In genomic region chr3:195524171-195524896, GRCh38 we compare ENCODE assay signal across 18 cellular contexts. TPM values are rescaled to one million over a fixed set of nuclear protein-coding genes. Genes with fewer than 3 reads are reported as not detected.
DNase-seq lines count a peak whose midpoint lies in the region; ATAC-seq lines count a peak whose summit lies in the region.
"Had no signal": no experiment of that assay in that cellular context is flagged by ENCODE, and none has a peak within 500 bp of the region (broad histone marks: within the 10 kb centered on the region; RNA-seq: fewer than 3 reads in every experiment).

No MANE protein-coding gene starts in this region.

- no peak overlapping the region for H3K27ac ChIP-seq in mesenchymal stem cell (ENCODE audit: low read length, poor library complexity, severe bottlenecking)
- H3K27ac ChIP-seq: esophagus muscularis mucosa, lower lobe of right lung, prostate gland had no signal

- no peaks in the 10 kb centered on the region for H3K9me3 ChIP-seq in mesenchymal stem cell (ENCODE audit: control insufficient read depth, low read length)
- H3K9me3 ChIP-seq: esophagus muscularis mucosa, lower lobe of right lung, prostate gland had no signal

- peak; percentile 74 for ATAC-seq in stimulated activated effector memory CD8-positive, alpha-beta T cell treated with anti-CD3 and anti-CD28 coated beads, Interleukin-12 subunit alpha, Interleukin-12 subunit beta, amount 100 ng/mL, for 72 hours
- ATAC-seq in GM19452 (IDR thresholded peaks at IDR 0.05; ENCODE audit: unreplicated experiment), result no peak
- ATAC-seq: lower lobe of right lung had no signal

- peak overlapping the region; percentile 94 for H3K27ac Mint-ChIP-seq in activated T-cell treated with anti-CD3 and anti-CD28 coated beads, Interleukin-2, amount 50 U/mL, for 24 hours
- H3K27ac Mint-ChIP-seq in activated CD4-positive, alpha-beta T cell treated with anti-CD3 and anti-CD28 coated beads, Interleukin-2, amount 10 ng/mL, durations not matched to agents 24 days and 14 days, result peak overlapping the region; percentile 91
- H3K27ac Mint-ChIP-seq in activated naive CD8-positive, alpha-beta T cell treated with anti-CD3 and anti-CD28 coated beads for 36 hours, result peak overlapping the region; percentile 88
- H3K27ac Mint-ChIP-seq in stimulated activated effector memory CD8-positive, alpha-beta T cell treated with anti-CD3 and anti-CD28 coated beads, Interleukin-12 subunit alpha, Interleukin-12 subunit beta, amount 100 ng/mL, for 72 hours, result peak overlapping the region; percentile 69
- H3K27ac Mint-ChIP-seq: nephron had no signal

- peak overlapping the region in 1 of 2 experiments; percentile 33 for H3K18ac ChIP-seq in mesenchymal stem cell (ENCODE audit: low read depth in 1 of 2, low read length in 2 of 2)

- no peak overlapping the region for H4K8ac ChIP-seq in mesenchymal stem cell (ENCODE audit: low read length)

- H2BK120ac ChIP-seq in mesenchymal stem cell (ENCODE audit: low read depth, low read length), result no peak overlapping the region

- H3K23ac ChIP-seq in mesenchymal stem cell (ENCODE audit: low read length in 2 of 2), result no peak overlapping the region

- 57% methylated on average over 13 of the region's 14 CpGs for WGBS in mesenchymal stem cell

- no peaks in the 10 kb centered on the region for H3K27me3 ChIP-seq in mesenchymal stem cell (ENCODE audit: control insufficient read depth in 1 of 2, insufficient read depth in 1 of 2, low read length in 2 of 2)
- no peaks in the 10 kb centered on the region for H3K27me3 ChIP-seq in H7 (ENCODE audit: control insufficient read depth, insufficient read depth, low read length)
- H3K27me3 ChIP-seq: esophagus muscularis mucosa had no signal

- no peak overlapping the region for H2AK5ac ChIP-seq in mesenchymal stem cell (ENCODE audit: low read length, severe bottlenecking)

- H3K4me3 ChIP-seq in mesenchymal stem cell (ENCODE audit: insufficient read depth in 1 of 2, low read depth in 1 of 2, low read length in 2 of 2) (no peak overlapping the region), H7 (ENCODE audit: insufficient read depth, low read depth, low read length) (no peak overlapping the region)
- H3K4me3 ChIP-seq: esophagus muscularis mucosa, lower lobe of right lung, prostate gland, smooth muscle cell had no signal

- H3K4me2 ChIP-seq in mesenchymal stem cell (ENCODE audit: low read length, poor library complexity, severe bottlenecking), result no peak overlapping the region
- H3K4me2 ChIP-seq: smooth muscle cell had no signal

- H3K4me1 Mint-ChIP-seq in activated T-cell treated with anti-CD3 and anti-CD28 coated beads, Interleukin-2, amount 50 U/mL, for 24 hours (ENCODE audit: low read depth), result peaks cover 61% of the 10 kb centered on the region
- H3K4me1 Mint-ChIP-seq in activated CD4-positive, alpha-beta T cell treated with anti-CD3 and anti-CD28 coated beads, Interleukin-2, amount 10 ng/mL, durations not matched to agents 24 days and 14 days, result peaks cover 25% of the 10 kb centered on the region
- H3K4me1 Mint-ChIP-seq in activated naive CD8-positive, alpha-beta T cell treated with anti-CD3 and anti-CD28 coated beads for 36 hours, result peaks cover 54% of the 10 kb centered on the region
- peaks cover 17% of the 10 kb centered on the region for H3K4me1 Mint-ChIP-seq in stimulated activated effector memory CD8-positive, alpha-beta T cell treated with anti-CD3 and anti-CD28 coated beads, Interleukin-12 subunit alpha, Interleukin-12 subunit beta, amount 100 ng/mL, for 72 hours
- H3K4me1 Mint-ChIP-seq: nephron had no signal

- no peak overlapping the region for H4K91ac ChIP-seq in mesenchymal stem cell (ENCODE audit: low read length)

- H3K27me3 Mint-ChIP-seq in activated T-cell treated with anti-CD3 and anti-CD28 coated beads, Interleukin-2, amount 50 U/mL, for 24 hours, result no peaks in the 10 kb centered on the region
- H3K27me3 Mint-ChIP-seq in activated CD4-positive, alpha-beta T cell treated with anti-CD3 and anti-CD28 coated beads, Interleukin-2, amount 10 ng/mL, durations not matched to agents 24 days and 14 days, result no peaks in the 10 kb centered on the region
- no peaks in the 10 kb centered on the region for H3K27me3 Mint-ChIP-seq in activated naive CD8-positive, alpha-beta T cell treated with anti-CD3 and anti-CD28 coated beads for 36 hours

- no peaks in the 10 kb centered on the region for H3K4me1 ChIP-seq in mesenchymal stem cell (ENCODE audit: control insufficient read depth, insufficient read depth, low read depth, low read length)
- H3K4me1 ChIP-seq: prostate gland had no signal

- no peak overlapping the region for H2BK15ac ChIP-seq in mesenchymal stem cell (ENCODE audit: low read depth, poor library complexity, severe bottlenecking)

- no peak overlapping the region for H2AFZ ChIP-seq in mesenchymal stem cell (ENCODE audit: low read depth, low read length)

- H3K4me3 Mint-ChIP-seq in activated T-cell treated with anti-CD3 and anti-CD28 coated beads, Interleukin-2, amount 50 U/mL, for 24 hours, result peak overlapping the region; percentile 46
- H3K4me3 Mint-ChIP-seq in activated CD4-positive, alpha-beta T cell treated with anti-CD3 and anti-CD28 coated beads, Interleukin-2, amount 10 ng/mL, durations not matched to agents 24 days and 14 days, result peak overlapping the region; percentile 50
- peak overlapping the region; percentile 16 for H3K4me3 Mint-ChIP-seq in activated naive CD8-positive, alpha-beta T cell treated with anti-CD3 and anti-CD28 coated beads for 36 hours
- H3K4me3 Mint-ChIP-seq in stimulated activated effector memory CD8-positive, alpha-beta T cell treated with anti-CD3 and anti-CD28 coated beads, Interleukin-12 subunit alpha, Interleukin-12 subunit beta, amount 100 ng/mL, for 72 hours, result peak overlapping the region; percentile 4
- H3K4me3 Mint-ChIP-seq: nephron had no signal

- peaks cover 23% of the 10 kb centered on the region for H3K79me1 ChIP-seq in mesenchymal stem cell (replicated peaks; ENCODE audit: low read length, poor library complexity, severe bottlenecking)

- no peak overlapping the region for H3K9ac ChIP-seq in mesenchymal stem cell (ENCODE audit: low read length)

- H3K4ac ChIP-seq in mesenchymal stem cell (ENCODE audit: low read depth in 1 of 2, low read length in 2 of 2), result no peak overlapping the region

- H3K9me3 Mint-ChIP-seq in activated T-cell treated with anti-CD3 and anti-CD28 coated beads, Interleukin-2, amount 50 U/mL, for 24 hours, result no peaks in the 10 kb centered on the region
- H3K9me3 Mint-ChIP-seq in activated CD4-positive, alpha-beta T cell treated with anti-CD3 and anti-CD28 coated beads, Interleukin-2, amount 10 ng/mL, durations not matched to agents 24 days and 14 days, result no peaks in the 10 kb centered on the region
- no peaks in the 10 kb centered on the region for H3K9me3 Mint-ChIP-seq in activated naive CD8-positive, alpha-beta T cell treated with anti-CD3 and anti-CD28 coated beads for 36 hours
- H3K9me3 Mint-ChIP-seq in stimulated activated effector memory CD8-positive, alpha-beta T cell treated with anti-CD3 and anti-CD28 coated beads, Interleukin-12 subunit alpha, Interleukin-12 subunit beta, amount 100 ng/mL, for 72 hours, result no peaks in the 10 kb centered on the region
- H3K9me3 Mint-ChIP-seq: nephron had no signal

- no peak overlapping the region for H2BK5ac ChIP-seq in mesenchymal stem cell (ENCODE audit: low read depth, low read length, poor library complexity, severe bottlenecking)

- DNase-seq in activated T-cell treated with anti-CD3 and anti-CD28 coated beads, Interleukin-2, amount 50 U/mL, for 24 hours, result peak; percentile 52
- DNase-seq in activated T-cell treated with anti-CD3 and anti-CD28 coated beads for 4 hours (no peak), mesenchymal stem cell (no peak), H7 (no peak)
- peak; percentile 58 for DNase-seq in activated CD4-positive, alpha-beta T cell treated with anti-CD3 and anti-CD28 coated beads, Interleukin-2, amount 10 ng/mL, durations not matched to agents 24 days and 14 days
- DNase-seq in activated naive CD8-positive, alpha-beta T cell treated with anti-CD3 and anti-CD28 coated beads for 36 hours, result no peak
- DNase-seq in stimulated activated effector memory CD8-positive, alpha-beta T cell treated with anti-CD3 and anti-CD28 coated beads, Interleukin-12 subunit alpha, Interleukin-12 subunit beta, amount 100 ng/mL, for 72 hours (ENCODE audit: low spot score in 2 of 2), result no peak
- DNase-seq: C1 segment of cervical spinal cord, DMS79 treated with DMSO at 0.1 percent for 48 hours, lower lobe of right lung, NCI-H1694 treated with DMSO at 0.1 percent for 48 hours, NCI-H226 had no signal

- H3K36me3 Mint-ChIP-seq in activated T-cell treated with anti-CD3 and anti-CD28 coated beads, Interleukin-2, amount 50 U/mL, for 24 hours (ENCODE audit: low read depth), result peaks cover 70% of the 10 kb centered on the region
- H3K36me3 Mint-ChIP-seq in activated CD4-positive, alpha-beta T cell treated with anti-CD3 and anti-CD28 coated beads, Interleukin-2, amount 10 ng/mL, durations not matched to agents 24 days and 14 days (ENCODE audit: low read depth), result peaks cover 35% of the 10 kb centered on the region
- peaks cover 20% of the 10 kb centered on the region for H3K36me3 Mint-ChIP-seq in activated naive CD8-positive, alpha-beta T cell treated with anti-CD3 and anti-CD28 coated beads for 36 hours
- peaks cover 100% of the 10 kb centered on the region for H3K36me3 Mint-ChIP-seq in stimulated activated effector memory CD8-positive, alpha-beta T cell treated with anti-CD3 and anti-CD28 coated beads, Interleukin-12 subunit alpha, Interleukin-12 subunit beta, amount 100 ng/mL, for 72 hours

- H3K36me3 ChIP-seq in mesenchymal stem cell (ENCODE audit: control insufficient read depth in 1 of 2, insufficient read depth in 2 of 2, low read depth in 1 of 2, low read length in 2 of 2), result peaks cover 15 to 24% of the 10 kb centered on the region in 2 experiments
- H3K36me3 ChIP-seq in H7 (replicated peaks; ENCODE audit: control insufficient read depth, insufficient read depth, low read length), result peaks cover 2% of the 10 kb centered on the region; the same call in 1 of the 2 replicates
- H3K36me3 ChIP-seq: prostate gland had no signal

- H3K14ac ChIP-seq in mesenchymal stem cell (ENCODE audit: low read length in 2 of 2), result no peak overlapping the region

- intact Hi-C loops in activated CD4-positive, alpha-beta T cell treated with anti-CD3 and anti-CD28 coated beads, Interleukin-2, amount 10 ng/mL, durations not matched to agents 24 days and 14 days (cut with micrococcal nuclease), result loop anchor here (1.0 to 5.0 kb wide), 3 partner anchors 18 to 842 kb away; partner anchors contain the start of genes ACAP2 and PPP1R2

- H2BK12ac ChIP-seq in mesenchymal stem cell (ENCODE audit: low read length in 2 of 2), result peak overlapping the region in 1 of 2 experiments; percentile 39

RNA-seq across cellular contexts. Expression of gene PPP1R2, which starts 18.8 kb away (rescaled TPM):
- total RNA-seq in activated CD4-positive, alpha-beta T cell treated with anti-CD3 and anti-CD28 coated beads, Interleukin-2, amount 10 ng/mL, durations not matched to agents 24 days and 14 days, result 75.2 and 78.2 TPM in 2 replicates
- 10 to 100 TPM; 89.5 to 91.8 TPM for total RNA-seq in activated naive CD8-positive, alpha-beta T cell treated with anti-CD3 and anti-CD28 coated beads for 36 hours
- 22.1 TPM for polyA plus RNA-seq in mesenchymal stem cell (2013, experiment 1 of 2)
- polyA plus RNA-seq in mesenchymal stem cell (2013, experiment 2 of 2), result 24.1 TPM
- 76.4 and 121 TPM in 2 replicates for total RNA-seq in H7 (2014; rRNA removed; shearing (Covaris generic))

RNA-seq across cellular contexts. Expression of gene APOD, which starts 59.4 kb away (rescaled TPM):
- 1.8 and 2.6 TPM in 2 replicates for total RNA-seq in activated CD4-positive, alpha-beta T cell treated with anti-CD3 and anti-CD28 coated beads, Interleukin-2, amount 10 ng/mL, durations not matched to agents 24 days and 14 days
- total RNA-seq in activated naive CD8-positive, alpha-beta T cell treated with anti-CD3 and anti-CD28 coated beads for 36 hours, result not detected
- 0.10 TPM for polyA plus RNA-seq in mesenchymal stem cell (2013, experiment 1 of 2)
- polyA plus RNA-seq in mesenchymal stem cell (2013, experiment 2 of 2), result 0.16 TPM
- total RNA-seq in H7 (2014; rRNA removed; shearing (Covaris generic)), result not detected in 2 replicates
- total RNA-seq: A673 had no signal

Comparison
In these comparisons a context has a peak if more than half of its experiments do, and no peak if none do; other contexts are left out.
1. DNase-seq: peak in activated T-cell treated with anti-CD3 and anti-CD28 coated beads, Interleukin-2, amount 50 U/mL, for 24 hours (single experiment) and activated CD4-positive, alpha-beta T cell treated with anti-CD3 and anti-CD28 coated beads, Interleukin-2, amount 10 ng/mL, durations not matched to agents 24 days and 14 days (single experiment); none in activated T-cell treated with anti-CD3 and anti-CD28 coated beads for 4 hours (single experiment), activated naive CD8-positive, alpha-beta T cell treated with anti-CD3 and anti-CD28 coated beads for 36 hours (single experiment), stimulated activated effector memory CD8-positive, alpha-beta T cell treated with anti-CD3 and anti-CD28 coated beads, Interleukin-12 subunit alpha, Interleukin-12 subunit beta, amount 100 ng/mL, for 72 hours (0 of 2), mesenchymal stem cell (single experiment) and H7 (single experiment).
2. Peak in every context shown above with its lines, with median percentiles within 50 percentile points of each other: H3K27ac Mint-ChIP-seq and H3K4me3 Mint-ChIP-seq.